In genomic region chr6:44386364-44386928, GRCh38 we compare ENCODE assay signal across 8 cellular contexts. TPM values are rescaled to one million over a fixed set of nuclear protein-coding genes. Genes with fewer than 3 reads are reported as not detected.
A peak's percentile ranks its signal among the peaks of the same experiment; 100 is the strongest.
DNase-seq lines count a peak whose midpoint lies in the region; ATAC-seq and TF ChIP-seq lines count a peak whose summit lies in the region.

No MANE protein-coding gene starts in this region.

- H3K4me1 ChIP-seq in iPS-20b (ENCODE audit: insufficient read depth, low read length) (peaks cover 11% of the 10 kb centered on the region; the same call in 1 of the 2 replicates), suprapubic skin (peaks cover 24% of the 10 kb centered on the region)

- H3K27ac ChIP-seq in angular gyrus (ENCODE audit: low read depth, low read length) = peak overlapping the region; percentile 90
- H3K27ac ChIP-seq in iPS-20b (ENCODE audit: low read length) = peak overlapping the region; percentile 73
- H3K27ac ChIP-seq in suprapubic skin = peak overlapping the region; percentile 97

- no peak for TF ChIP-seq POLR2A in suprapubic skin (IDR thresholded peaks at IDR 0.05)

- H3K9ac ChIP-seq in iPS-20b (ENCODE audit: low read depth, low read length) = peak overlapping the region; percentile 94; the same call in 1 of the 2 replicates

- peak; percentile 61 for DNase-seq in Right ventricle myocardium inferior (ENCODE audit: missing footprints)
- no peak for DNase-seq in cardiac septum (ENCODE audit: low spot score)
- DNase-seq in suprapubic skin (ENCODE audit: low spot score in 2 of 2) = peak in 1 of 2 donors; percentile 71
- DNase-seq in stimulated activated CD4-positive, alpha-beta T cell treated with anti-CD3 and anti-CD28 coated beads, Interleukin-1b, Interleukin-23, amount 100 ng/mL, for 48 hours = no peak

- TF ChIP-seq EP300 in suprapubic skin (IDR thresholded peaks at IDR 0.05) = no peak

- WGBS in suprapubic skin = 41% methylated on average over 6 of the region's 6 CpGs

- H3K27me3 ChIP-seq in iPS-20b (ENCODE audit: insufficient read depth, low read length) (no peaks in the 10 kb centered on the region), suprapubic skin (no peaks in the 10 kb centered on the region)

- ATAC-seq in Right ventricle myocardium inferior = peak; percentile 14
- ATAC-seq in HG02588 (IDR thresholded peaks at IDR 0.05; ENCODE audit: unreplicated experiment) = no peak
- no peak for ATAC-seq in HG02571 (IDR thresholded peaks at IDR 0.05; ENCODE audit: unreplicated experiment)

- no peaks in the 10 kb centered on the region for H3K9me3 ChIP-seq in iPS-20b (ENCODE audit: insufficient read depth, low read depth, low read length)
- no peaks in the 10 kb centered on the region for H3K9me3 ChIP-seq in suprapubic skin

- intact Hi-C loops in Right ventricle myocardium inferior (cut with DNase I) (no loop called here), cardiac septum (cut with DNase I) (no loop called here)

- H3K4me3 ChIP-seq in iPS-20b (ENCODE audit: low read length) (peak overlapping the region; percentile 90), suprapubic skin (peak overlapping the region; percentile 95)

- H3K36me3 ChIP-seq in iPS-20b (ENCODE audit: insufficient read depth, low read depth, low read length) (peaks cover 11% of the 10 kb centered on the region; the same call in 1 of the 2 replicates), suprapubic skin (peaks cover 3% of the 10 kb centered on the region)

- no peak for TF ChIP-seq CTCF in suprapubic skin (IDR thresholded peaks at IDR 0.05)

RNA-seq across cellular contexts. Expression of gene CDC5L, which starts 1.1 kb away (rescaled TPM):
- 18.6 TPM for total RNA-seq in Right ventricle myocardium inferior
- total RNA-seq in cardiac septum = 20.7 TPM
- total RNA-seq in suprapubic skin = 10 to 100 TPM; 12.3 to 16.6 (median 15.4) TPM

RNA-seq across cellular contexts. Expression of gene SPATS1, which starts 44.0 kb away (rescaled TPM):
- total RNA-seq in Right ventricle myocardium inferior (not detected), cardiac septum (not detected), suprapubic skin (not detected)
